In the genomic region with DNA sequence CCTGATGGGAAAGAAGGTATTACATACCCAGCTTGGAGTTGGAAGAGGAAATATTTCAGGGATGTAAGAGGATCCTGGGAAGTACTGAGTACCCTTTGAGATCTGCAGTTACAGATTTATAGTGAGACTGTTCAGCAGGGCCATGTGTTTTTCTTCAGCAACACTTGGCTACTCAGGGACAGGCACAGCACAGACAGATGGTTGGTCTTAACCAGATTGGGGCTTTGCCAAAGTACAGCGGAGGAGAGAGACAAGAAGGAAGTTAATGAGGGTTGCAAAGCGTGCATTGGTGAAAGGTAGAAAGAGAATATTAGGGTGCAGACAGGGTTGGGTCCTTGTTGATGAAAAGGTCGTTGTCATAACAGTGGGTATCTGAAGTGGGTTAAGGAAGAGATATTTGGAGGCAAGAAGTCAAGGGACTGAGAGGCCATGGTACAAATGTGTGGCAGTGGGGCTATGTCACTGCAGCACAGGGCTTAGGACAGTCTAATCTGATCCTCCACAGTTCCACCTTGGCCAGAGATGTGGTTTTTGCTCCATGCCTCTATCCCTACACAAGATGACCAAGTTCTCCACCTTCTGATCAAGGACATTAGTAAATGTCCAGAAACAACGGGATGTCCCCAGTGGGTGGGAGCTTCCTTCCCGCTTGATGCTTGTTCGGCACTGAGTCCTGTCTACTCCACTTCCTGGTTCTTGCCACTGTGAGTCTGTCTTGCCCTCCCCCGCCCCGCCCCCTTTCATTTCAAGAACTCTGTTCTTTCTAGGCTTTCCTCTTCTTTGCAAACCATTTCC, we compare ENCODE assay signal across 8 cellular contexts. TPM values are rescaled to one million over a fixed set of nuclear protein-coding genes. Genes with fewer than 3 reads are reported as not detected.
DNase-seq lines count a peak whose midpoint lies in the region; TF ChIP-seq lines count a peak whose summit lies in the region.

No MANE protein-coding gene starts in this region.

- TF ChIP-seq POLR2A in testis (IDR thresholded peaks at IDR 0.05): no peak

- H3K36me3 ChIP-seq in right atrium auricular region (no peaks in the 10 kb centered on the region), testis (ENCODE audit: low read depth, missing control alignments) (no peaks in the 10 kb centered on the region)

- H3K4me3 ChIP-seq in right atrium auricular region: peak overlapping the region in 1 of 2 donors; percentile 10
- H3K4me3 ChIP-seq in testis: no peak overlapping the region

- H3K9me3 ChIP-seq in right atrium auricular region: no peaks in the 10 kb centered on the region
- H3K9me3 ChIP-seq in testis: no peaks in the 10 kb centered on the region

- DNase-seq in NCI-H82 treated with DMSO at 0.1 percent for 48 hours (lab: John Stamatoyannopoulos, UW; ENCODE audit: unreplicated experiment): peak; percentile 82
- DNase-seq in activated CD8-positive, alpha-beta memory T cell treated with anti-CD3 and anti-CD28 coated beads, Interleukin-2, amount 50 U/mL, for 4 hours: peak; percentile 40
- DNase-seq in right atrium auricular region (ENCODE audit: low spot score): peak; percentile 60
- DNase-seq in stimulated activated naive CD4-positive, alpha-beta T cell (lab: John Stamatoyannopoulos, UW): peak; percentile 46 to 74 (median 58)
- DNase-seq in amniotic stem cell (lab: John Stamatoyannopoulos, UW): no peak
- DNase-seq in testis: no peak
- DNase-seq in NCI-H128 (lab: John Stamatoyannopoulos, UW; ENCODE audit: unreplicated experiment): no peak
- no peak for DNase-seq in NCI-H2081 treated with DMSO at 0.1 percent for 48 hours (lab: John Stamatoyannopoulos, UW)

- intact Hi-C loops in testis (cut with DNase I; ENCODE audit: low total_unique reads): no loop called here

- H3K27ac ChIP-seq in right atrium auricular region (no peak overlapping the region), testis (no peak overlapping the region)

- H3K27me3 ChIP-seq in right atrium auricular region: no peaks in the 10 kb centered on the region
- H3K27me3 ChIP-seq in testis: no peaks in the 10 kb centered on the region

- peaks cover 0 to 20% of the 10 kb centered on the region in 2 donors for H3K4me1 ChIP-seq in right atrium auricular region
- H3K4me1 ChIP-seq in testis: no peaks in the 10 kb centered on the region

- 56 to 66% methylated on average over 8 of the region's 8 CpGs for WGBS in testis, 2 donors

- TF ChIP-seq CTCF in right atrium auricular region (IDR thresholded peaks at IDR 0.05) (no peak), testis (IDR thresholded peaks at IDR 0.05) (no peak)

RNA-seq across cellular contexts. Expression of a gene that starts 18.9 kb away (rescaled TPM):
- 10 to 100 TPM; 28.9 to 56.9 TPM for total RNA-seq in right atrium auricular region
- 10 to 100 TPM; 59.0 to 59.6 TPM for total RNA-seq in testis
- 16.7 TPM for polyA plus RNA-seq in testis (ENCODE audit: insufficient read depth, low read depth, low replicate concordance)

Comparison
In these comparisons a context has a peak if more than half of its experiments do, and no peak if none do; other contexts are left out.
1. DNase-seq: peak in NCI-H82 treated with DMSO at 0.1 percent for 48 hours (single experiment), activated CD8-positive, alpha-beta memory T cell treated with anti-CD3 and anti-CD28 coated beads, Interleukin-2, amount 50 U/mL, for 4 hours (single experiment), right atrium auricular region (single experiment) and stimulated activated naive CD4-positive, alpha-beta T cell (6 of 6); none in amniotic stem cell (single experiment), testis (single experiment), NCI-H128 (single experiment) and NCI-H2081 treated with DMSO at 0.1 percent for 48 hours (single experiment).